In the genomic region with DNA sequence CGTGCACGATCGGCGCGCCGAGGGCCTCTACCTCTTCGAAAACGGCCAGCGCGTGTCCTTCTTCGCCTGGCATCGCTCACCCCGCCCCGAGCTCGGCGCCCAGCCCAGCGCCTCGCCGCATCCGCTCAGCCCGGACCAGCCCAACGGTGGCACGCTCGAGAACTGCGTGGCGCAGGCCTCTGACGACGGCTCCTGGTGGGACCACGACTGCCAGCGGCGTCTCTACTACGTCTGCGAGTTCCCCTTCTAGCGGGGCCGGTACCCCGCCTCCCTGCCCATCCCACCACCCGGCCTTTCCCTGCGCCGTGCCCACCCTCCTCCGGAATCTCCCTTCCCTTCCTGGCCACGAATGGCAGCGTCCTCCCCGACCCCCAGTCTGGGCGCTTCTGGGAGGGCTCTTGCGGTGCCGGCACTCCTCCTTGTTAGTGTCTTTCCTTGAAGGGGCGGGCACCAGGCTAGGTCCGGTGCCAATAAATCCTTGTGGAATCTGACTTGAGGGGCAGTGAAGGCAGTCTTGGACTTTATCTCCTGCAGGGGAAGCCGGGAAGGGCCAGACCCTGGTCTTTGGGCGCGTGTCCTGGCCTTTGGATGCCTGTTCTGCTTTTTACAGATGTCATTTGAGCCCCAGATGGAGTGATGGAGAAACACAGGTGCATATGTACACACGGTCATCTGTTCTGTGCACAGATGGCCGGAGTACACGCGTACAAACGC, we compare ENCODE assay signal across 9 cellular contexts. TPM values are rescaled to one million over a fixed set of nuclear protein-coding genes. Genes with fewer than 3 reads are reported as not detected.
DNase-seq lines count a peak whose midpoint lies in the region; ATAC-seq, FAIRE-seq and TF ChIP-seq lines count a peak whose summit lies in the region.
"Had no signal": no experiment of that assay in that cellular context is flagged by ENCODE, and none has a peak within 500 bp of the region (broad histone marks: within the 10 kb centered on the region; RNA-seq: fewer than 3 reads in every experiment).

No MANE protein-coding gene starts in this region.

- peak overlapping the region; percentile 91 for H2AFZ ChIP-seq in astrocyte (ENCODE audit: low read depth, low read length)

- H4K20me1 ChIP-seq in DOHH2 (ENCODE audit: control insufficient read depth, insufficient read depth, low read depth, low read length): no peaks in the 10 kb centered on the region
- H4K20me1 ChIP-seq in astrocyte (ENCODE audit: insufficient read depth, low read length): no peaks in the 10 kb centered on the region

- H3K27me3 Mint-ChIP-seq in astrocyte (ENCODE audit: low read depth, unreplicated experiment): no peaks in the 10 kb centered on the region

- H3K9me3 ChIP-seq in DOHH2 (ENCODE audit: control insufficient read depth, insufficient read depth, low read length): no peaks in the 10 kb centered on the region
- no peaks in the 10 kb centered on the region for H3K9me3 ChIP-seq in astrocyte (ENCODE audit: insufficient read depth, low read depth, low read length)
- no peaks in the 10 kb centered on the region for H3K9me3 ChIP-seq in thyroid gland

- no peak for TF ChIP-seq POLR2A in thyroid gland (IDR thresholded peaks at IDR 0.05)

- TF ChIP-seq CTCF in DOHH2 (IDR thresholded peaks at IDR 0.05; ENCODE audit: low read depth, low read length, poor library complexity, severe bottlenecking) (no peak), astrocyte (IDR thresholded peaks at IDR 0.05; ENCODE audit: insufficient read depth, low read depth, low read length) (no peak), thyroid gland (IDR thresholded peaks at IDR 0.05) (no peak)

- H3K27ac Mint-ChIP-seq in astrocyte (ENCODE audit: unreplicated experiment): no peak overlapping the region

- H3K4me1 ChIP-seq in DOHH2 (ENCODE audit: control insufficient read depth, low read length) (peaks cover 25% of the 10 kb centered on the region), astrocyte (ENCODE audit: insufficient read depth, low read length) (peaks cover 8% of the 10 kb centered on the region), thyroid gland (peaks cover 19 to 21% of the 10 kb centered on the region in 2 donors)

- no peaks in the 10 kb centered on the region for H3K9me2 ChIP-seq in DOHH2 (replicated peaks; ENCODE audit: control insufficient read depth, low read length)

- H3K9me3 Mint-ChIP-seq in astrocyte (ENCODE audit: unreplicated experiment): peaks cover 24% of the 10 kb centered on the region

- no peak for FAIRE-seq in astrocyte (lab: Jason Lieb, UNC)

- DNase-seq in astrocyte (ENCODE audit: low read depth) (no peak), left kidney (ENCODE audit: low read depth, low spot score) (peak; percentile 61), thyroid gland (no peak), NCI-H2081 treated with DMSO at 0.1 percent for 48 hours (lab: John Stamatoyannopoulos, UW) (no peak)

- peak overlapping the region; percentile 79 for H3K9ac ChIP-seq in astrocyte (ENCODE audit: low read length)
- H3K9ac ChIP-seq: KMS-11 had no signal

- intact Hi-C loops in thyroid gland (cut with DNase I): no loop called here

- H3K79me2 ChIP-seq in DOHH2 (ENCODE audit: control insufficient read depth, low read length) (no peaks in the 10 kb centered on the region), astrocyte (ENCODE audit: insufficient read depth, low read length) (no peaks in the 10 kb centered on the region)

- H3K4me3 Mint-ChIP-seq in astrocyte (ENCODE audit: unreplicated experiment): no peak overlapping the region

- H3F3A ChIP-seq in DOHH2 (ENCODE audit: control insufficient read depth, insufficient read depth): no peaks in the 10 kb centered on the region

- H3K36me3 ChIP-seq in DOHH2 (ENCODE audit: control insufficient read depth, low read length): no peaks in the 10 kb centered on the region
- no peaks in the 10 kb centered on the region for H3K36me3 ChIP-seq in astrocyte (ENCODE audit: insufficient read depth, low read length)
- no peaks in the 10 kb centered on the region for H3K36me3 ChIP-seq in thyroid gland

- no peaks in the 10 kb centered on the region; the same call in 1 of the 2 replicates for H3K27me3 ChIP-seq in DOHH2 (ENCODE audit: control insufficient read depth, low read length)
- H3K27me3 ChIP-seq in astrocyte (ENCODE audit: insufficient read depth, low read length): no peaks in the 10 kb centered on the region
- no peaks in the 10 kb centered on the region for H3K27me3 ChIP-seq in thyroid gland

- H3K4me3 ChIP-seq in DOHH2 (ENCODE audit: low read length) (peak overlapping the region; percentile 68), astrocyte (ENCODE audit: insufficient read depth, low read depth, low read length) (peak overlapping the region; percentile 58), thyroid gland (replicated peaks in 1 of 3) (peak overlapping the region; percentile 8 to 83 (median 55))

- H3K4me1 Mint-ChIP-seq in astrocyte (ENCODE audit: low read depth, unreplicated experiment): no peaks in the 10 kb centered on the region

- H3K4me2 ChIP-seq in DOHH2 (ENCODE audit: low read length) (peak overlapping the region; percentile 50), astrocyte (ENCODE audit: low read length) (peak overlapping the region; percentile 87)
- H3K4me2 ChIP-seq: KMS-11 had no signal

- no peaks in the 10 kb centered on the region for H3K36me3 Mint-ChIP-seq in astrocyte (ENCODE audit: low read depth, unreplicated experiment)

- WGBS in thyroid gland, 2 donors: 39 to 42% methylated on average over 8 to 9 of the region's 56 CpGs

- ATAC-seq in HG03095 (IDR thresholded peaks at IDR 0.05; ENCODE audit: unreplicated experiment): peak; percentile 11
- no peak for ATAC-seq in GM21825 (IDR thresholded peaks at IDR 0.05; ENCODE audit: unreplicated experiment)
- no peak for ATAC-seq in GM19395 (IDR thresholded peaks at IDR 0.05; ENCODE audit: unreplicated experiment)

- H3K27ac ChIP-seq in DOHH2 (ENCODE audit: low read depth, low read length): no peak overlapping the region
- peak overlapping the region; percentile 38 for H3K27ac ChIP-seq in astrocyte (ENCODE audit: low read depth, low read length)
- peak overlapping the region in 2 of 3 donors; percentile 66 to 72 for H3K27ac ChIP-seq in thyroid gland
- H3K27ac ChIP-seq: KMS-11 had no signal

RNA-seq across cellular contexts. Expression of gene CLEC11A, which starts 2.2 kb away (rescaled TPM):
- total RNA-seq in astrocyte (not detected in 2 replicates), thyroid gland (10 to 100 TPM in 1 of 4 donors, 1 to 10 TPM in 3; 5.0 to 16.0 (median 8.9) TPM)

RNA-seq across cellular contexts. Expression of gene SHANK1, which starts 5.8 kb away (rescaled TPM):
- not detected in 2 replicates for total RNA-seq in astrocyte
- under 1 TPM in 2 of 4 donors, not detected in 2; 0.10 to 0.45 TPM for total RNA-seq in thyroid gland

RNA-seq across cellular contexts. Expression of gene GPR32, which starts 44.9 kb away (rescaled TPM):
- total RNA-seq in astrocyte: not detected in 2 replicates
- total RNA-seq in thyroid gland: not detected
